In genomic region chr3:183178512-183178832, GRCh38 we compare ENCODE assay signal across 9 cellular contexts. TPM values are rescaled to one million over a fixed set of nuclear protein-coding genes. Genes with fewer than 3 reads are reported as not detected.
DNase-seq lines count a peak whose midpoint lies in the region; ATAC-seq, FAIRE-seq and TF ChIP-seq lines count a peak whose summit lies in the region.
"Had no signal": no experiment of that assay in that cellular context is flagged by ENCODE, and none has a peak within 500 bp of the region (broad histone marks: within the 10 kb centered on the region; RNA-seq: fewer than 3 reads in every experiment).

No MANE protein-coding gene starts in this region.

- FAIRE-seq in HepG2 (lab: Jason Lieb, UNC): no peak

- H3K9ac ChIP-seq in SK-N-SH: peak overlapping the region; percentile 51; the same call in 1 of the 2 replicates
- no peak overlapping the region for H3K9ac ChIP-seq in HepG2 (ENCODE audit: insufficient read depth, low read depth, low read length)
- peak overlapping the region in 1 of 5 donors; percentile 30 for H3K9ac ChIP-seq in subcutaneous abdominal adipose tissue (ENCODE audit: low read length in 5 of 5)

- in situ Hi-C loops in HepG2 (cut with HindIII; ENCODE audit: extremely low pct_ligation_motif_present, low pct_unique_long_range_greater_than_20kb): no loop called here

- H3K4me3 ChIP-seq in SK-N-SH (ENCODE audit: low read depth in 2 of 2, low read length in 1 of 2): peak overlapping the region; percentile 49 to 66
- peak overlapping the region; percentile 65 to 77 for H3K4me3 ChIP-seq in ascending aorta
- H3K4me3 ChIP-seq in HepG2 (replicated peaks in 1 of 3; ENCODE audit: insufficient read depth in 1 of 3, low read depth in 2 of 3, low read length in 3 of 3): peak overlapping the region in 1 of 3 experiments; percentile 57; a peak in 1 of 6 replicates
- peak overlapping the region in 4 of 5 donors; percentile 50 to 67 (median 56) for H3K4me3 ChIP-seq in subcutaneous abdominal adipose tissue (ENCODE audit: low read depth in 1 of 5, low read length in 5 of 5)

- no peak overlapping the region for H3K27ac ChIP-seq in SK-N-SH (ENCODE audit: low read depth in 2 of 2, low read length in 1 of 2)
- no peak overlapping the region for H3K27ac ChIP-seq in ascending aorta
- H3K27ac ChIP-seq in HepG2 (ENCODE audit: extremely low read length, insufficient read depth, low read length): no peak overlapping the region
- no peak overlapping the region for H3K27ac ChIP-seq in subcutaneous abdominal adipose tissue (ENCODE audit: low read depth, low read length)
- H3K27ac ChIP-seq: 22Rv1 had no signal

- TF ChIP-seq RAD21 in SK-N-SH (IDR thresholded peaks at IDR 0.05; ENCODE audit: low read length) (no peak), HepG2 (CRISPR knock-in tag; IDR thresholded peaks at IDR 0.05) (no peak)

- TF ChIP-seq CTCF in SK-N-SH (IDR thresholded peaks at IDR 0.05) (no peak), ascending aorta (IDR thresholded peaks at IDR 0.05) (no peak), HepG2 (CRISPR knock-in tag; IDR thresholded peaks at IDR 0.05) (no peak)

- H3K36me3 ChIP-seq in SK-N-SH (replicated peaks in 1 of 2; ENCODE audit: control insufficient read depth in 1 of 2, insufficient read depth in 2 of 2, low read length in 1 of 2) (no peaks in the 10 kb centered on the region), ascending aorta (no peaks in the 10 kb centered on the region), HepG2 (replicated peaks in 1 of 2; ENCODE audit: control insufficient read depth in 1 of 2, insufficient read depth in 2 of 2, low read length in 2 of 2) (no peaks in the 10 kb centered on the region), subcutaneous abdominal adipose tissue (ENCODE audit: control insufficient read depth in 5 of 5, insufficient read depth in 5 of 5, low read length in 5 of 5) (no peaks in the 10 kb centered on the region)

- ATAC-seq in SK-N-SH treated with all-trans-retinoic acid at 6 μM for 48 hours: no peak
- no peak for ATAC-seq in HepG2
- ATAC-seq in GM18861 (IDR thresholded peaks at IDR 0.05; ENCODE audit: unreplicated experiment): no peak

- DNase-seq in SK-N-SH: no peak
- DNase-seq in ascending aorta (ENCODE audit: low spot score in 2 of 2): no peak
- no peak for DNase-seq in HepG2 (ENCODE audit: low spot score)
- DNase-seq in NCI-H1105 (lab: John Stamatoyannopoulos, UW): no peak
- DNase-seq in NCI-H2029 treated with DMSO at 0.1 percent for 48 hours (lab: John Stamatoyannopoulos, UW): no peak

- CTCF ChIA-PET in SK-N-SH (lab: Yijun Ruan, JAX): interaction anchor here (0.6 to 14.2 kb wide), 15 partner anchors 10 to 1060 kb away, joined by 3 to 361 read pairs (median 4); no protein-coding TSS in a partner anchor
- CTCF ChIA-PET in HepG2 (lab: Yijun Ruan, JAX; ENCODE audit: low intra/inter-chr PET ratio, low total read pairs): interaction anchor here (2.1 kb wide), 1 partner anchor 56 kb away, joined by 7 read pairs; no protein-coding TSS in a partner anchor

- no peaks in the 10 kb centered on the region for H3K9me2 ChIP-seq in SK-N-SH

- intact Hi-C loops in ascending aorta (cut with DNase I): no loop called here
- intact Hi-C loops in HepG2 (cut with micrococcal nuclease; ENCODE audit: unreplicated experiment): no loop called here

- no peaks in the 10 kb centered on the region for H3K79me2 ChIP-seq in SK-N-SH (ENCODE audit: insufficient read depth)
- no peaks in the 10 kb centered on the region for H3K79me2 ChIP-seq in HepG2 (ENCODE audit: insufficient read depth, low read length)

- POLR2A ChIA-PET in SK-N-SH (lab: Yijun Ruan, JAX): no interaction called here
- POLR2A ChIA-PET in HepG2 (lab: Yijun Ruan, JAX): no interaction called here

- TF ChIP-seq POLR2A in HepG2 (IDR thresholded peaks at IDR 0.05; ENCODE audit: insufficient read depth in 1 of 2, low read depth in 2 of 2, low read length in 2 of 2): no peak

- peak overlapping the region; percentile 96 for H2AFZ ChIP-seq in SK-N-SH (ENCODE audit: low read depth)
- no peak overlapping the region for H2AFZ ChIP-seq in HepG2 (ENCODE audit: low read length)

- TF ChIP-seq EP300 in SK-N-SH (IDR thresholded peaks at IDR 0.05; ENCODE audit: borderline replicate concordance in 1 of 2, low read depth in 1 of 2, low read length in 1 of 2) (no peak), HepG2 (IDR thresholded peaks at IDR 0.05; ENCODE audit: low read depth in 2 of 2, low read length in 2 of 2) (no peak), HepG2 (CRISPR knock-in tag; IDR thresholded peaks at IDR 0.05; ENCODE audit: borderline replicate concordance) (no peak)

- BruUV-seq in HepG2 (replicated peaks; lab: Mats Ljungman, UMichigan): no TSS peak

- H4K20me1 ChIP-seq in SK-N-SH (ENCODE audit: insufficient read depth) (no peaks in the 10 kb centered on the region), HepG2 (ENCODE audit: insufficient read depth, low read length) (no peaks in the 10 kb centered on the region)

- no peaks in the 10 kb centered on the region for H3K27me3 ChIP-seq in SK-N-SH (ENCODE audit: insufficient read depth)
- peaks cover 3% of the 10 kb centered on the region for H3K27me3 ChIP-seq in ascending aorta
- H3K27me3 ChIP-seq in HepG2 (ENCODE audit: control insufficient read depth in 1 of 2, insufficient read depth in 2 of 2, low read length in 2 of 2): peaks cover 8 to 34% of the 10 kb centered on the region in 2 experiments
- peaks cover 13 to 37% (median 34%) of the 10 kb centered on the region in 5 donors for H3K27me3 ChIP-seq in subcutaneous abdominal adipose tissue (ENCODE audit: control insufficient read depth in 5 of 5, insufficient read depth in 4 of 5, low read length in 5 of 5)

- H3K9me3 ChIP-seq in SK-N-SH: no peaks in the 10 kb centered on the region
- no peaks in the 10 kb centered on the region for H3K9me3 ChIP-seq in ascending aorta
- H3K9me3 ChIP-seq in HepG2 (ENCODE audit: low read length): no peaks in the 10 kb centered on the region
- no peaks in the 10 kb centered on the region for H3K9me3 ChIP-seq in subcutaneous abdominal adipose tissue (ENCODE audit: control insufficient read depth in 5 of 5, low read length in 5 of 5)

- no peaks in the 10 kb centered on the region for H3F3A ChIP-seq in SK-N-SH (replicated peaks; ENCODE audit: insufficient read depth)

- H3K4me1 ChIP-seq in SK-N-SH (ENCODE audit: control insufficient read depth in 1 of 2, insufficient read depth in 2 of 2, low read depth in 1 of 2, low read length in 1 of 2): peaks cover 0 to 15% of the 10 kb centered on the region in 2 experiments; a peak in 2 of 4 replicates
- peaks cover 2 to 11% of the 10 kb centered on the region in 2 donors for H3K4me1 ChIP-seq in ascending aorta
- no peaks in the 10 kb centered on the region; the same call in 1 of the 2 replicates for H3K4me1 ChIP-seq in HepG2 (ENCODE audit: insufficient read depth, low read length)
- peaks cover 0 to 18% (median 17%) of the 10 kb centered on the region in 5 donors for H3K4me1 ChIP-seq in subcutaneous abdominal adipose tissue (ENCODE audit: control insufficient read depth in 5 of 5, insufficient read depth in 5 of 5, low read length in 5 of 5)

- H3K4me2 ChIP-seq in SK-N-SH: peak overlapping the region; percentile 99
- peak overlapping the region; percentile 53 for H3K4me2 ChIP-seq in HepG2 (ENCODE audit: low read depth, low read length)

- 5% methylated on average over 6 of the region's 6 CpGs for WGBS in SK-N-SH (ENCODE audit: low lambda C conversion rate)
- 30% methylated on average over 6 of the region's 6 CpGs for WGBS in HepG2 (ENCODE audit: low lambda C conversion rate)

TF ChIP-seq in SK-N-SH treated with all-trans-retinoic acid at 6 μM for 48 hours, 23 proteins besides CTCF, POLR2A, EP300 and RAD21 (continues in another document):
- TF ChIP-seq GLIS3 (CRISPR knock-in tag; IDR thresholded peaks at IDR 0.05) (no peak), ISL1 (CRISPR knock-in tag; IDR thresholded peaks at IDR 0.05) (no peak), PPARA (CRISPR knock-in tag; IDR thresholded peaks at IDR 0.05; ENCODE audit: borderline replicate concordance) (no peak)

TF ChIP-seq in HepG2, 621 proteins besides CTCF, POLR2A, EP300 and RAD21:
- TF ChIP-seq ZNF878 (CRISPR knock-in tag; IDR thresholded peaks at IDR 0.05) (no peak), PPARG (CRISPR knock-in tag; conservative IDR thresholded peaks at IDR 0.05) (no peak), FIP1L1 (IDR thresholded peaks at IDR 0.05; ENCODE audit: borderline replicate concordance, insufficient read depth, low read depth, low read length) (no peak), ZNF614 (CRISPR knock-in tag; IDR thresholded peaks at IDR 0.05; ENCODE audit: borderline replicate concordance) (no peak)

RNA-seq across cellular contexts. Expression of gene LAMP3, which starts 15.9 kb away (rescaled TPM):
- polyA plus RNA-seq in SK-N-SH (2012; rRNA removed) (0.06 and 0.21 TPM in 2 replicates), HepG2 (2011; rRNA removed) (0.04 TPM in 2 replicates)
- 0.06 and 0.14 TPM in 2 replicates for polyA plus RNA-seq in SK-N-SH (2012; cell fraction: cytosol; rRNA removed)
- polyA plus RNA-seq in SK-N-SH (2012; cell fraction: nucleus; rRNA removed): 0.01 and 0.07 TPM in 2 replicates
- total RNA-seq in ascending aorta (not detected), HepG2 (2016; rRNA removed; fragmentation: Illumina TruSeq; extraction: Trizol) (0.07 TPM in 1 of 2 replicates, not detected in the other)
- total RNA-seq in HepG2 (2016; cell fraction: cytosol; rRNA removed; fragmentation: Illumina TruSeq; extraction: Trizol; ENCODE audit: low read depth): not detected in 2 replicates
- total RNA-seq in HepG2 (2016; cell fraction: insoluble cytoplasmic fraction; rRNA removed; fragmentation: Illumina TruSeq; extraction: Trizol): 0.04 TPM in 1 of 2 replicates, not detected in the other
- not detected in 2 replicates for total RNA-seq in HepG2 (2016; cell fraction: membrane; rRNA removed; fragmentation: Illumina TruSeq; extraction: Trizol)
- 0.09 TPM in 1 of 2 replicates, not detected in the other for total RNA-seq in HepG2 (2016; cell fraction: nucleus; rRNA removed; fragmentation: Illumina TruSeq; extraction: Trizol)
- polyA plus RNA-seq in HepG2 (2011; cell fraction: cytosol; rRNA removed): 0.03 TPM in 1 of 2 replicates, not detected in the other
- polyA plus RNA-seq in HepG2 (2011; cell fraction: nucleus; rRNA removed): not detected in 2 replicates
- polyA plus RNA-seq in HepG2 (2012): 0.12 and 0.23 TPM in 2 replicates
- not detected in 2 replicates for polyA plus RNA-seq in HepG2 (2016; cell fraction: cytosol; fragmentation: Illumina TruSeq; extraction: Trizol; ENCODE audit: low read depth)
- 0.12 and 0.13 TPM in 2 replicates for polyA plus RNA-seq in HepG2 (2016; cell fraction: insoluble cytoplasmic fraction; fragmentation: Illumina TruSeq; extraction: Trizol; ENCODE audit: low read depth)
- 0.08 TPM in 1 of 2 replicates, not detected in the other for polyA plus RNA-seq in HepG2 (2016; cell fraction: membrane; fragmentation: Illumina TruSeq; extraction: Trizol; ENCODE audit: low read depth)
- 0.44 TPM in 1 of 2 replicates, not detected in the other for polyA plus RNA-seq in HepG2 (2016; cell fraction: nucleus; fragmentation: Illumina TruSeq; extraction: Trizol; ENCODE audit: insufficient read depth, low read depth)
- not detected in 2 replicates for polyA minus RNA-seq in HepG2 (2011; rRNA and poly(A)+ RNA removed; ENCODE audit: low replicate concordance)
- polyA minus RNA-seq in HepG2 (2011; cell fraction: cytosol; rRNA and poly(A)+ RNA removed): not detected in 2 replicates
- not detected in 2 replicates for polyA minus RNA-seq in HepG2 (2011; cell fraction: nucleus; rRNA and poly(A)+ RNA removed)
